ENCODE assay signal across 17 cellular contexts in the genomic region with DNA sequence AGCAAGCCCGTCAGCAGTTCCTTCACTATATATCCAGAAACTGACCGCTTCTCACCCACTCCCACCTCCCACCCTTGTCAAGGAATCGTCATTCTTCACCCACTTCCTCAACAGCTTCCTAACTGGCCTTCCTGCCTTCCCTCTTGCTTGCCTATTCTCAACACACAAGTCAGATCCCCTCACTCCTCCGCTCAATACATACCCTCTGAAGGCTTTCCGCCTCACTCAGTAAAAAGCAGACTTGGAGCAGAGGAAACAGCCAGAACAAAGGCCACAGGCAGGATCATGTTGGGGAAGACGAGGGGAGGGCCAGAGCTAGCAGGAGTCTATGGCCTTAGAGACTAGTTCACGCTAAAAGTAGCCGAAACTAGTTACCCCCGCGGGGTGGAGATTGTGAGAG. TPM values are rescaled to one million over a fixed set of nuclear protein-coding genes. Genes with fewer than 3 reads are reported as not detected.
DNase-seq lines count a peak whose midpoint lies in the region; ATAC-seq and TF ChIP-seq lines count a peak whose summit lies in the region.
"Had no signal": no experiment of that assay in that cellular context is flagged by ENCODE, and none has a peak within 500 bp of the region (broad histone marks: within the 10 kb centered on the region; RNA-seq: fewer than 3 reads in every experiment).

No MANE protein-coding gene starts in this region.

- H3K27ac Mint-ChIP-seq in WTC11: peak overlapping the region; percentile 88
- peak overlapping the region; percentile 82 for H3K27ac Mint-ChIP-seq in neural crest cell (ENCODE audit: unreplicated experiment)
- H3K27ac Mint-ChIP-seq in activated naive CD4-positive, alpha-beta T cell treated with anti-CD3 and anti-CD28 coated beads, Interleukin-2, amount 10 ng/mL, durations not matched to agents 7 days and 5 days: no peak overlapping the region
- H3K27ac Mint-ChIP-seq: CD4-positive, alpha-beta T cell; IgD-negative memory B cell; memory B cell; stimulated activated naive CD8-positive, alpha-beta T cell treated with anti-CD3 and anti-CD28 coated beads, Interleukin-15, amount 100 ng/mL, for 72 hours had no signal

- no peaks in the 10 kb centered on the region for H3K36me3 Mint-ChIP-seq in WTC11
- no peaks in the 10 kb centered on the region for H3K36me3 Mint-ChIP-seq in neural crest cell (ENCODE audit: low read depth)
- H3K36me3 Mint-ChIP-seq in activated naive CD4-positive, alpha-beta T cell treated with anti-CD3 and anti-CD28 coated beads, Interleukin-2, amount 10 ng/mL, durations not matched to agents 7 days and 5 days: peaks cover 2% of the 10 kb centered on the region
- H3K36me3 Mint-ChIP-seq: IgD-negative memory B cell, memory B cell had no signal

- POLR2A ChIA-PET in WTC11 (lab: Charles Lee): no interaction called here

- no peak overlapping the region for H3K4me3 Mint-ChIP-seq in WTC11
- no peak overlapping the region for H3K4me3 Mint-ChIP-seq in neural crest cell
- no peak overlapping the region for H3K4me3 Mint-ChIP-seq in activated naive CD4-positive, alpha-beta T cell treated with anti-CD3 and anti-CD28 coated beads, Interleukin-2, amount 10 ng/mL, durations not matched to agents 7 days and 5 days
- H3K4me3 Mint-ChIP-seq: CD4-positive, alpha-beta T cell; IgD-negative memory B cell; memory B cell; stimulated activated naive CD8-positive, alpha-beta T cell treated with anti-CD3 and anti-CD28 coated beads, Interleukin-15, amount 100 ng/mL, for 72 hours had no signal

- CTCF ChIA-PET in WTC11 (lab: Charles Lee): interaction anchor here (0.5 kb wide), 1 partner anchor 360 kb away, joined by 3 read pairs; no protein-coding TSS in a partner anchor
- CTCF ChIA-PET in activated naive CD4-positive, alpha-beta T cell treated with anti-CD3 and anti-CD28 coated beads, Interleukin-2, amount 10 ng/mL, durations not matched to agents 7 days and 5 days (lab: Charles Lee): no interaction called here

- intact Hi-C loops in left cardiac atrium (cut with DNase I): no loop called here

- TF ChIP-seq CTCF in WTC11 (IDR thresholded peaks at IDR 0.05) (no peak), neural crest cell (conservative IDR thresholded peaks at IDR 0.05) (no peak)

- H3K9me3 Mint-ChIP-seq in WTC11 (no peaks in the 10 kb centered on the region), neural crest cell (no peaks in the 10 kb centered on the region)
- H3K9me3 Mint-ChIP-seq in activated naive CD4-positive, alpha-beta T cell treated with anti-CD3 and anti-CD28 coated beads, Interleukin-2, amount 10 ng/mL, durations not matched to agents 7 days and 5 days: no peaks in the 10 kb centered on the region
- H3K9me3 Mint-ChIP-seq: CD4-positive, alpha-beta T cell; memory B cell; stimulated activated naive CD8-positive, alpha-beta T cell treated with anti-CD3 and anti-CD28 coated beads, Interleukin-15, amount 100 ng/mL, for 72 hours had no signal

- peaks cover 37% of the 10 kb centered on the region for H3K4me1 Mint-ChIP-seq in WTC11
- peaks cover 18% of the 10 kb centered on the region for H3K4me1 Mint-ChIP-seq in neural crest cell
- H3K4me1 Mint-ChIP-seq in activated naive CD4-positive, alpha-beta T cell treated with anti-CD3 and anti-CD28 coated beads, Interleukin-2, amount 10 ng/mL, durations not matched to agents 7 days and 5 days: peaks cover 12% of the 10 kb centered on the region
- H3K4me1 Mint-ChIP-seq: memory B cell had no signal

- no peaks in the 10 kb centered on the region for H3K27me3 Mint-ChIP-seq in WTC11 (ENCODE audit: low read depth)
- H3K27me3 Mint-ChIP-seq in neural crest cell (ENCODE audit: low read depth): no peaks in the 10 kb centered on the region
- no peaks in the 10 kb centered on the region for H3K27me3 Mint-ChIP-seq in activated naive CD4-positive, alpha-beta T cell treated with anti-CD3 and anti-CD28 coated beads, Interleukin-2, amount 10 ng/mL, durations not matched to agents 7 days and 5 days
- H3K27me3 Mint-ChIP-seq: CD4-positive, alpha-beta T cell; stimulated activated naive CD8-positive, alpha-beta T cell treated with anti-CD3 and anti-CD28 coated beads, Interleukin-15, amount 100 ng/mL, for 72 hours had no signal

- peak; percentile 87 for ATAC-seq in WTC11
- ATAC-seq in left cardiac atrium: peak; percentile 26 to 44
- ATAC-seq in HG02798 (IDR thresholded peaks at IDR 0.05; ENCODE audit: poor library complexity, unreplicated experiment): no peak
- ATAC-seq: gastrocnemius medialis; right lobe of liver; stimulated activated naive CD8-positive, alpha-beta T cell treated with anti-CD3 and anti-CD28 coated beads, Interleukin-15, amount 100 ng/mL, for 72 hours had no signal

- peak; percentile 72 for DNase-seq in ELF-1 (ENCODE audit: low read depth, low spot score)
- peak; percentile 33 for DNase-seq in WTC11 (ENCODE audit: low spot score)
- no peak for DNase-seq in left cardiac atrium
- no peak for DNase-seq in neural crest cell (ENCODE audit: low read depth, low spot score)
- no peak for DNase-seq in stimulated activated naive CD4-positive, alpha-beta T cell treated with Interleukin-2 at 50 U/mL for 16 hours (lab: John Stamatoyannopoulos, UW)
- no peak for DNase-seq in activated naive CD4-positive, alpha-beta T cell treated with anti-CD3 and anti-CD28 coated beads, Interleukin-2, amount 10 ng/mL, durations not matched to agents 7 days and 5 days
- DNase-seq in NCI-H146 (lab: John Stamatoyannopoulos, UW): no peak
- DNase-seq: CD4-positive, alpha-beta T cell; gastrocnemius medialis; NCI-H2029 treated with DMSO at 0.1 percent for 48 hours; NCI-H526 treated with DMSO at 0.1 percent for 48 hours; right lobe of liver; SIG-M5; stimulated activated naive CD8-positive, alpha-beta T cell treated with anti-CD3 and anti-CD28 coated beads, Interleukin-15, amount 100 ng/mL, for 72 hours had no signal

TF ChIP-seq in WTC11, 78 proteins besides CTCF, POLR2A, EP300 and RAD21 (continues in another document):
- TF ChIP-seq NFE2L1 (CRISPR knock-in tag; IDR thresholded peaks at IDR 0.05) (no peak), CBFB (CRISPR knock-in tag; IDR thresholded peaks at IDR 0.05; ENCODE audit: low read depth) (no peak), CDX4 (CRISPR knock-in tag; IDR thresholded peaks at IDR 0.05; ENCODE audit: borderline replicate concordance) (no peak), ATF6 (CRISPR knock-in tag; IDR thresholded peaks at IDR 0.05) (no peak), NR3C1 (CRISPR knock-in tag; conservative IDR thresholded peaks at IDR 0.05; ENCODE audit: low read depth) (no peak), ETV6 (CRISPR knock-in tag; IDR thresholded peaks at IDR 0.05) (no peak), TEAD4 (CRISPR knock-in tag; IDR thresholded peaks at IDR 0.05) (no peak)
- TF ChIP-seq, protein P1, sequence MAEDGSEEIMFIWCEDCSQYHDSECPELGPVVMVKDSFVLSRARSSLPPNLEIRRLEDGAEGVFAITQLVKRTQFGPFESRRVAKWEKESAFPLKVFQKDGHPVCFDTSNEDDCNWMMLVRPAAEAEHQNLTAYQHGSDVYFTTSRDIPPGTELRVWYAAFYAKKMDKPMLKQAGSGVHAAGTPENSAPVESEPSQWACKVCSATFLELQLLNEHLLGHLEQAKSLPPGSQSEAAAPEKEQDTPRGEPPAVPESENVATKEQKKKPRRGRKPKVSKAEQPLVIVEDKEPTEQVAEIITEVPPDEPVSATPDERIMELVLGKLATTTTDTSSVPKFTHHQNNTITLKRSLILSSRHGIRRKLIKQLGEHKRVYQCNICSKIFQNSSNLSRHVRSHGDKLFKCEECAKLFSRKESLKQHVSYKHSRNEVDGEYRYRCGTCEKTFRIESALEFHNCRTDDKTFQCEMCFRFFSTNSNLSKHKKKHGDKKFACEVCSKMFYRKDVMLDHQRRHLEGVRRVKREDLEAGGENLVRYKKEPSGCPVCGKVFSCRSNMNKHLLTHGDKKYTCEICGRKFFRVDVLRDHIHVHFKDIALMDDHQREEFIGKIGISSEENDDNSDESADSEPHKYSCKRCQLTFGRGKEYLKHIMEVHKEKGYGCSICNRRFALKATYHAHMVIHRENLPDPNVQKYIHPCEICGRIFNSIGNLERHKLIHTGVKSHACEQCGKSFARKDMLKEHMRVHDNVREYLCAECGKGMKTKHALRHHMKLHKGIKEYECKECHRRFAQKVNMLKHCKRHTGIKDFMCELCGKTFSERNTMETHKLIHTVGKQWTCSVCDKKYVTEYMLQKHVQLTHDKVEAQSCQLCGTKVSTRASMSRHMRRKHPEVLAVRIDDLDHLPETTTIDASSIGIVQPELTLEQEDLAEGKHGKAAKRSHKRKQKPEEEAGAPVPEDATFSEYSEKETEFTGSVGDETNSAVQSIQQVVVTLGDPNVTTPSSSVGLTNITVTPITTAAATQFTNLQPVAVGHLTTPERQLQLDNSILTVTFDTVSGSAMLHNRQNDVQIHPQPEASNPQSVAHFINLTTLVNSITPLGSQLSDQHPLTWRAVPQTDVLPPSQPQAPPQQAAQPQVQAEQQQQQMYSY (CRISPR knock-in tag; IDR thresholded peaks at IDR 0.05): no peak

RNA-seq across cellular contexts. Expression of gene RWDD4, which starts 23.7 kb away (rescaled TPM):
- 15.6 to 17.8 TPM (median 16.4 TPM) in 3 replicates for total RNA-seq in WTC11 (2021)
- 10 to 100 TPM; 14.7 to 16.6 TPM for total RNA-seq in left cardiac atrium
- total RNA-seq in neural crest cell: 17.4 and 23.4 TPM in 2 replicates

RNA-seq across cellular contexts. Expression of gene TRAPPC11, which starts 23.8 kb away (rescaled TPM):
- total RNA-seq in WTC11 (2021) (30.0 to 35.9 TPM (median 33.6 TPM) in 3 replicates), left cardiac atrium (10 to 100 TPM; 19.5 to 21.6 TPM), neural crest cell (38.2 and 41.2 TPM in 2 replicates)

Comparison
In these comparisons a context has a peak if more than half of its experiments do, and no peak if none do; other contexts are left out.
1. DNase-seq: peak in ELF-1 (single experiment) and WTC11 (single experiment); none in left cardiac atrium (single experiment), neural crest cell (single experiment), stimulated activated naive CD4-positive, alpha-beta T cell treated with Interleukin-2 at 50 U/mL for 16 hours (single experiment), activated naive CD4-positive, alpha-beta T cell treated with anti-CD3 and anti-CD28 coated beads, Interleukin-2, amount 10 ng/mL, durations not matched to agents 7 days and 5 days (single experiment) and NCI-H146 (single experiment).